ENCODE assay signal across 21 cellular contexts in the genomic region with DNA sequence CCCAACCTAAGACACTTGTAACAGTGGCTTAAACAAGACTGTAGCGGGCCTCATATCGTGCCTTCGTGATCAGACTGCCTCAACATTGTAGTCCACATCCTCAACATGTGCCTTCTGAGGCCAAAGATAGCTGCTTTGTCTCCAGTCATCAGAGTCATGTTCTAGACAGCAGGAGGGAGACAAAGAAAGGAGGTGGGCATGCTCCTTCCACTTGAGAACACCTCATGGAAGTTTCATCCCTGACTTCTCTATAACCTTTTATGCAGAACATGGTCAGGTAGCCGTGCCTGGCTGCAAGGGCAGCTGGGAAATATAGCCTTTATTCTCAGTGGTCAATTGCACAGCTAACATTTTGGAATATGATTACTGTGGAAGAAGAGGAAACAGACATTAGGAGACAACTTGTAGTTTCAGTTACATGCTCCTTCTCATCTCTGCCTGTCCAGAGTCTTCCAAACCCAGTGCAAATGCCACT. TPM values are rescaled to one million over a fixed set of nuclear protein-coding genes. Genes with fewer than 3 reads are reported as not detected.
DNase-seq lines count a peak whose midpoint lies in the region; ATAC-seq and TF ChIP-seq lines count a peak whose summit lies in the region.
"Had no signal": no experiment of that assay in that cellular context is flagged by ENCODE, and none has a peak within 500 bp of the region (broad histone marks: within the 10 kb centered on the region; RNA-seq: fewer than 3 reads in every experiment).

No MANE protein-coding gene starts in this region.

- TF ChIP-seq CTCF in WTC11 (IDR thresholded peaks at IDR 0.05): no peak
- TF ChIP-seq CTCF in left lung (IDR thresholded peaks at IDR 0.05): no peak
- TF ChIP-seq CTCF in breast epithelium (IDR thresholded peaks at IDR 0.05): no peak

- H3K36me3 Mint-ChIP-seq in activated CD4-positive, alpha-beta T cell treated with anti-CD3 and anti-CD28 coated beads, Interleukin-2, amount 10 ng/mL, durations not matched to agents 7 days and 5 days (ENCODE audit: low read depth): peaks cover 12% of the 10 kb centered on the region
- H3K36me3 Mint-ChIP-seq in WTC11: no peaks in the 10 kb centered on the region
- H3K36me3 Mint-ChIP-seq in stimulated activated effector memory CD8-positive, alpha-beta T cell treated with anti-CD3 and anti-CD28 coated beads, Interleukin-12 subunit alpha, Interleukin-12 subunit beta, amount 100 ng/mL, for 72 hours: no peaks in the 10 kb centered on the region
- H3K36me3 Mint-ChIP-seq: stimulated activated memory B cell treated with anti-CD40 and anti-IgM and Interleukin-4, amounts not matched to agents 10 μg/mL and 1 μg/mL and 100 μg/mL, for 72 hours had no signal

- POLR2A ChIA-PET in activated CD4-positive, alpha-beta T cell treated with anti-CD3 and anti-CD28 coated beads, Interleukin-2, amount 10 ng/mL, durations not matched to agents 7 days and 5 days (lab: Charles Lee): no interaction called here
- POLR2A ChIA-PET in WTC11 (lab: Charles Lee): no interaction called here

- peak overlapping the region; percentile 38 to 56 for H3K27ac ChIP-seq in left lung
- no peak overlapping the region for H3K27ac ChIP-seq in breast epithelium
- H3K27ac ChIP-seq: C4-2B, esophagus muscularis mucosa, tibial nerve had no signal

- H3K4me3 ChIP-seq in left lung (no peak overlapping the region), breast epithelium (no peak overlapping the region)
- H3K4me3 ChIP-seq: esophagus muscularis mucosa, MG63, tibial nerve had no signal

- CTCF ChIA-PET in activated CD4-positive, alpha-beta T cell treated with anti-CD3 and anti-CD28 coated beads, Interleukin-2, amount 10 ng/mL, durations not matched to agents 7 days and 5 days (lab: Charles Lee): interaction anchor here (0.6 to 4.9 kb wide), 6 partner anchors 10 to 423 kb away, joined by 3 to 34 read pairs (median 4); no protein-coding TSS in a partner anchor
- CTCF ChIA-PET in WTC11 (lab: Charles Lee): interaction anchor here (1.1 to 9.0 kb wide), 3 partner anchors 22 to 300 kb away, joined by 3 to 69 read pairs (median 16); no protein-coding TSS in a partner anchor

- intact Hi-C loops in left lung (cut with DNase I): no loop called here
- intact Hi-C loops in breast epithelium (cut with DNase I; ENCODE audit: low total_unique reads): no loop called here

- DNase-seq in activated CD4-positive, alpha-beta T cell treated with anti-CD3 and anti-CD28 coated beads, Interleukin-2, amount 10 ng/mL, durations not matched to agents 7 days and 5 days: peak; percentile 33
- DNase-seq in activated CD4-positive, alpha-beta T cell treated with anti-CD3 and anti-CD28 coated beads, Interleukin-2, amount 50 U/mL, for 48 hours: no peak
- DNase-seq in WTC11 (ENCODE audit: low spot score) (no peak), left lung (no peak), breast epithelium (ENCODE audit: low spot score in 2 of 2) (no peak), NCI-H510A (lab: John Stamatoyannopoulos, UW) (no peak), G401 (ENCODE audit: low spot score) (no peak)
- DNase-seq in stimulated activated effector memory CD8-positive, alpha-beta T cell treated with anti-CD3 and anti-CD28 coated beads, Interleukin-12 subunit alpha, Interleukin-12 subunit beta, amount 100 ng/mL, for 72 hours (ENCODE audit: low spot score in 2 of 2): no peak
- DNase-seq: mammary epithelial cell, MG63, NCI-H146, NCI-H2227 treated with DMSO at 0.1 percent for 48 hours had no signal

- ATAC-seq in WTC11 (no peak), left lung (no peak)
- no peak for ATAC-seq in stimulated activated effector memory CD8-positive, alpha-beta T cell treated with anti-CD3 and anti-CD28 coated beads, Interleukin-12 subunit alpha, Interleukin-12 subunit beta, amount 100 ng/mL, for 72 hours
- ATAC-seq: stimulated activated memory B cell treated with anti-CD40 and anti-IgM and Interleukin-4, amounts not matched to agents 10 μg/mL and 1 μg/mL and 100 μg/mL, for 72 hours had no signal

- peaks cover 5% of the 10 kb centered on the region for H3K27me3 Mint-ChIP-seq in activated CD4-positive, alpha-beta T cell treated with anti-CD3 and anti-CD28 coated beads, Interleukin-2, amount 10 ng/mL, durations not matched to agents 7 days and 5 days
- peaks cover 24% of the 10 kb centered on the region for H3K27me3 Mint-ChIP-seq in WTC11 (ENCODE audit: low read depth)

- no peak overlapping the region for H3K4me3 Mint-ChIP-seq in activated CD4-positive, alpha-beta T cell treated with anti-CD3 and anti-CD28 coated beads, Interleukin-2, amount 10 ng/mL, durations not matched to agents 7 days and 5 days
- H3K4me3 Mint-ChIP-seq in WTC11: no peak overlapping the region
- H3K4me3 Mint-ChIP-seq in stimulated activated effector memory CD8-positive, alpha-beta T cell treated with anti-CD3 and anti-CD28 coated beads, Interleukin-12 subunit alpha, Interleukin-12 subunit beta, amount 100 ng/mL, for 72 hours: no peak overlapping the region
- H3K4me3 Mint-ChIP-seq: neural crest cell; stimulated activated memory B cell treated with anti-CD40 and anti-IgM and Interleukin-4, amounts not matched to agents 10 μg/mL and 1 μg/mL and 100 μg/mL, for 72 hours had no signal

- H3K27ac Mint-ChIP-seq in activated CD4-positive, alpha-beta T cell treated with anti-CD3 and anti-CD28 coated beads, Interleukin-2, amount 10 ng/mL, durations not matched to agents 7 days and 5 days: peak overlapping the region; percentile 93
- H3K27ac Mint-ChIP-seq in WTC11: no peak overlapping the region
- peak overlapping the region; percentile 96 for H3K27ac Mint-ChIP-seq in stimulated activated effector memory CD8-positive, alpha-beta T cell treated with anti-CD3 and anti-CD28 coated beads, Interleukin-12 subunit alpha, Interleukin-12 subunit beta, amount 100 ng/mL, for 72 hours
- H3K27ac Mint-ChIP-seq: stimulated activated memory B cell treated with anti-CD40 and anti-IgM and Interleukin-4, amounts not matched to agents 10 μg/mL and 1 μg/mL and 100 μg/mL, for 72 hours had no signal

- no peak for TF ChIP-seq POLR2A in breast epithelium (IDR thresholded peaks at IDR 0.05)

- in situ Hi-C loops in G401 (cut with HindIII; ENCODE audit: low sequenced_read_pairs): no loop called here

- H3K36me3 ChIP-seq in left lung (no peaks in the 10 kb centered on the region), breast epithelium (no peaks in the 10 kb centered on the region)
- H3K36me3 ChIP-seq: esophagus muscularis mucosa, MG63, tibial nerve had no signal

- H3K4me1 Mint-ChIP-seq in activated CD4-positive, alpha-beta T cell treated with anti-CD3 and anti-CD28 coated beads, Interleukin-2, amount 10 ng/mL, durations not matched to agents 7 days and 5 days: peaks cover 31% of the 10 kb centered on the region
- peaks cover 8% of the 10 kb centered on the region; the same call in 1 of the 2 replicates for H3K4me1 Mint-ChIP-seq in WTC11
- H3K4me1 Mint-ChIP-seq in stimulated activated effector memory CD8-positive, alpha-beta T cell treated with anti-CD3 and anti-CD28 coated beads, Interleukin-12 subunit alpha, Interleukin-12 subunit beta, amount 100 ng/mL, for 72 hours: peaks cover 47% of the 10 kb centered on the region
- H3K4me1 Mint-ChIP-seq: neural crest cell had no signal

- no peaks in the 10 kb centered on the region for H3K4me1 ChIP-seq in left lung
- H3K4me1 ChIP-seq in breast epithelium: no peaks in the 10 kb centered on the region
- H3K4me1 ChIP-seq: esophagus muscularis mucosa, tibial nerve had no signal

- peaks cover 12% of the 10 kb centered on the region for H3K9me3 Mint-ChIP-seq in activated CD4-positive, alpha-beta T cell treated with anti-CD3 and anti-CD28 coated beads, Interleukin-2, amount 10 ng/mL, durations not matched to agents 7 days and 5 days
- peaks cover 15% of the 10 kb centered on the region for H3K9me3 Mint-ChIP-seq in WTC11
- H3K9me3 Mint-ChIP-seq in stimulated activated effector memory CD8-positive, alpha-beta T cell treated with anti-CD3 and anti-CD28 coated beads, Interleukin-12 subunit alpha, Interleukin-12 subunit beta, amount 100 ng/mL, for 72 hours: peaks cover 5% of the 10 kb centered on the region
- H3K9me3 Mint-ChIP-seq: neural crest cell had no signal

- H3K27me3 ChIP-seq in left lung (no peaks in the 10 kb centered on the region), breast epithelium (no peaks in the 10 kb centered on the region)
- H3K27me3 ChIP-seq: MG63, tibial nerve had no signal

- H3K9me3 ChIP-seq in left lung (no peaks in the 10 kb centered on the region), breast epithelium (no peaks in the 10 kb centered on the region)
- H3K9me3 ChIP-seq: esophagus muscularis mucosa, tibial nerve had no signal

TF ChIP-seq in WTC11, 78 proteins besides CTCF, POLR2A, EP300 and RAD21 (continues in another document):
- TF ChIP-seq GABPB1 (CRISPR knock-in tag; IDR thresholded peaks at IDR 0.05): peak; percentile 15

RNA-seq across cellular contexts. Expression of a gene that starts 25.3 kb away (rescaled TPM):
- under 1 TPM; 0.44 to 0.50 TPM for total RNA-seq in activated CD4-positive, alpha-beta T cell treated with anti-CD3 and anti-CD28 coated beads, Interleukin-2, amount 10 ng/mL, durations not matched to agents 7 days and 5 days
- total RNA-seq in WTC11 (2021) (1.8 to 4.5 TPM (median 1.8 TPM) in 3 replicates), left lung (under 1 TPM; 0.26 to 0.55 TPM), breast epithelium (1 to 10 TPM in 2 of 3 donors, not detected in 1; 4.6 to 9.4 TPM)
- 0.61 and 3.7 TPM in 2 replicates for total RNA-seq in G401 (2014; rRNA removed; shearing (Covaris generic))
- total RNA-seq: bronchial epithelial cell, glomerular endothelial cell, neural crest cell had no signal

RNA-seq across cellular contexts. Expression of a gene that starts 32.3 kb away (rescaled TPM):
- total RNA-seq in activated CD4-positive, alpha-beta T cell treated with anti-CD3 and anti-CD28 coated beads, Interleukin-2, amount 10 ng/mL, durations not matched to agents 7 days and 5 days: not detected
- total RNA-seq in WTC11 (2021) (50.1 to 62.0 TPM (median 60.0 TPM) in 3 replicates), left lung (1 to 10 TPM; 1.3 TPM), breast epithelium (under 1 TPM; 0.66 to 0.96 (median 0.73) TPM)
- not detected in 2 replicates for total RNA-seq in G401 (2014; rRNA removed; shearing (Covaris generic))
- total RNA-seq: A172, bronchial epithelial cell, glomerular endothelial cell, pulmonary artery endothelial cell had no signal

RNA-seq across cellular contexts. Expression of a gene that starts 43.3 kb away (rescaled TPM):
- total RNA-seq in activated CD4-positive, alpha-beta T cell treated with anti-CD3 and anti-CD28 coated beads, Interleukin-2, amount 10 ng/mL, durations not matched to agents 7 days and 5 days: 100 to 1,000 TPM; 306 to 333 TPM
- 108 to 122 TPM (median 115 TPM) in 3 replicates for total RNA-seq in WTC11 (2021)
- total RNA-seq in left lung: 100 to 1,000 TPM in 1 of 2 donors, 10 to 100 TPM in 1; 93.7 to 121 TPM
- 100 to 1,000 TPM in 2 of 3 donors, 10 to 100 TPM in 1; 30.9 to 172 (median 149) TPM for total RNA-seq in breast epithelium
- 37.0 and 38.9 TPM in 2 replicates for total RNA-seq in G401 (2014; rRNA removed; shearing (Covaris generic))

RNA-seq across cellular contexts. Expression of a gene that starts 54.8 kb away (rescaled TPM):
- total RNA-seq in activated CD4-positive, alpha-beta T cell treated with anti-CD3 and anti-CD28 coated beads, Interleukin-2, amount 10 ng/mL, durations not matched to agents 7 days and 5 days: 10 to 100 TPM in 1 of 2 experiments, 1 to 10 TPM in 1; 8.1 to 12.7 TPM
- total RNA-seq in WTC11 (2021): 20.0 to 26.2 TPM (median 25.4 TPM) in 3 replicates
- total RNA-seq in left lung: 10 to 100 TPM; 15.2 to 20.3 TPM
- 10 to 100 TPM; 13.6 to 22.1 (median 21.0) TPM for total RNA-seq in breast epithelium
- 12.9 and 22.2 TPM in 2 replicates for total RNA-seq in G401 (2014; rRNA removed; shearing (Covaris generic))

RNA-seq across cellular contexts. Expression of a gene that starts 59.3 kb away (rescaled TPM):
- 1 to 10 TPM; 1.0 to 1.1 TPM for total RNA-seq in activated CD4-positive, alpha-beta T cell treated with anti-CD3 and anti-CD28 coated beads, Interleukin-2, amount 10 ng/mL, durations not matched to agents 7 days and 5 days
- total RNA-seq in WTC11 (2021) (16.4 to 26.2 TPM (median 25.7 TPM) in 3 replicates), left lung (1 to 10 TPM; 2.9 to 3.1 TPM), breast epithelium (1 to 10 TPM in 1 of 3 donors, under 1 TPM in 2; 0.48 to 1.2 (median 0.66) TPM)
- under 0.01 and 0.03 TPM in 2 replicates for total RNA-seq in G401 (2014; rRNA removed; shearing (Covaris generic))

Comparison
In these comparisons a context has a peak if more than half of its experiments do, and no peak if none do; other contexts are left out.
1. H3K27ac ChIP-seq: peak in left lung (2 of 2); none in breast epithelium (0 of 2).
2. RNA of a gene that starts 32.3 kb away (total RNA-seq): 50.1 to 62.0 TPM in WTC11; 1.3 TPM in left lung, 0.66 to 0.96 TPM in breast epithelium, not detected in activated CD4-positive, alpha-beta T cell treated with anti-CD3 and anti-CD28 coated beads, Interleukin-2, amount 10 ng/mL, durations not matched to agents 7 days and 5 days and not detected in G401; every median in the first group is over 10 times any median in the second.